In the genomic region with DNA sequence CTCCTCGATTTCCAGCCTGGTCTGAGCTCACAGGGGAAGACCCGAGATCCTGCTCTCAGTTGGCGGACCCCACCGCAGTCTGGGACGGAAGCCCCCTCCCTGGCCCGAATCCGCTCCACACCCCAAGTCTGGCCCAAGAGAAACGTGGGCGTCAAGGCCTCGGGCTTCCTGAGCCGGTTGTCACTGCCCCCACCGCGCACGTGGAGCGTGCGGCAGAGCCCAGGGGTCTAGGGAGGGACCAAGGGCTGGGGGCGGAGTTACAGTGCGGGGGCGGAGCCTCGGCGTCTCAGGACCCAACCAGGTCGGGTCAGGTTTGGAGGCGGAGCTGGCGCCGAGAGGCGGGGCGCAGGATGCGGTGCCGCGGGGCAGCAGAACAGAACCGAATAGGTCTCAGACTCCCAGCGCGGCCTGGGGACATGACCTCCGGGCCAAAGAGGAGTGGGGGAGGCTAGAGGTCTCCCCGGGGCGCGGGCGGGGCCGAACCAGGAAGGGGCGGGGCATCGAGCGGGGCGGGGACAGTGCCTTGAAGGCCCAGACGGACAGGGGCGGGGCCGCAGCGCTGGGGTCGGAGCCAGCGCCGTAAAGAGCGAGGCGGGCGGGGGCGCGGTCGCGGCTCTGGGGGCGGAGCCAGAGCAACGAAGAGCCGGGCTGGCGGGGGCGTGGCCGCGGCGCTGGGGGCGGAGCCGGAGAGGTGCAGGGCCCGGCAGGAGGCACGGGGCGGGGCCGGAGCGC, we compare ENCODE assay signal across 8 cellular contexts. TPM values are rescaled to one million over a fixed set of nuclear protein-coding genes. Genes with fewer than 3 reads are reported as not detected.
DNase-seq lines count a peak whose midpoint lies in the region; ATAC-seq and TF ChIP-seq lines count a peak whose summit lies in the region.

No MANE protein-coding gene starts in this region.

- TF ChIP-seq EP300 in Ishikawa (IDR thresholded peaks at IDR 0.05; ENCODE audit: borderline replicate concordance) = no peak

- H3K4me3 Mint-ChIP-seq in activated T-helper 2 cell treated with anti-CD3 and anti-CD28 coated beads, Interferon-gamma antibody, Interleukin-2, Interleukin-4, amounts not matched to agents 10 μg/mL and 5 μg/mL and 100 μg/mL, durations not matched to agents 14 hours and 24 hours and 36 hours (ENCODE audit: low read depth) = peak overlapping the region; percentile 81
- H3K4me3 Mint-ChIP-seq in natural killer cell = peak overlapping the region; percentile 87
- peak overlapping the region; percentile 87 to 93 for H3K4me3 Mint-ChIP-seq in stimulated activated naive B cell treated with anti-CD40 and anti-IgM and Interleukin-4, amounts not matched to agents 10 μg/mL and 1 μg/mL and 100 μg/mL, for 72 hours

- H3K4me1 ChIP-seq in Peyer's patch = peaks cover 0 to 40% (median 28%) of the 10 kb centered on the region in 4 donors

- TF ChIP-seq CTCF in Peyer's patch (IDR thresholded peaks at IDR 0.05) (no peak), natural killer cell (IDR thresholded peaks at IDR 0.05) (no peak)

- ATAC-seq in GM21529 (IDR thresholded peaks at IDR 0.05; ENCODE audit: unreplicated experiment) (peak; percentile 55), natural killer cell (peak; percentile 60 to 86 (median 70))
- ATAC-seq in stimulated activated naive B cell treated with anti-CD40 and anti-IgM and Interleukin-4, amounts not matched to agents 10 μg/mL and 1 μg/mL and 100 μg/mL, for 72 hours (replicated peaks) = peak; percentile 61 to 70

- TF ChIP-seq POLR2A in Peyer's patch (IDR thresholded peaks at IDR 0.05) = no peak

- no peaks in the 10 kb centered on the region for H3K27me3 ChIP-seq in Peyer's patch

- peaks cover 22% of the 10 kb centered on the region for H3K4me1 Mint-ChIP-seq in activated T-helper 2 cell treated with anti-CD3 and anti-CD28 coated beads, Interferon-gamma antibody, Interleukin-2, Interleukin-4, amounts not matched to agents 10 μg/mL and 5 μg/mL and 100 μg/mL, durations not matched to agents 14 hours and 24 hours and 36 hours (ENCODE audit: low read depth)
- peaks cover 26 to 47% of the 10 kb centered on the region in 2 donors for H3K4me1 Mint-ChIP-seq in natural killer cell
- peaks cover 45 to 65% of the 10 kb centered on the region in 2 donors for H3K4me1 Mint-ChIP-seq in stimulated activated naive B cell treated with anti-CD40 and anti-IgM and Interleukin-4, amounts not matched to agents 10 μg/mL and 1 μg/mL and 100 μg/mL, for 72 hours

- H3K9me3 ChIP-seq in Peyer's patch = no peaks in the 10 kb centered on the region

- peak overlapping the region; percentile 80 for H3K27ac Mint-ChIP-seq in activated T-helper 2 cell treated with anti-CD3 and anti-CD28 coated beads, Interferon-gamma antibody, Interleukin-2, Interleukin-4, amounts not matched to agents 10 μg/mL and 5 μg/mL and 100 μg/mL, durations not matched to agents 14 hours and 24 hours and 36 hours
- peak overlapping the region; percentile 85 to 96 for H3K27ac Mint-ChIP-seq in natural killer cell
- peak overlapping the region; percentile 92 for H3K27ac Mint-ChIP-seq in stimulated activated naive B cell treated with anti-CD40 and anti-IgM and Interleukin-4, amounts not matched to agents 10 μg/mL and 1 μg/mL and 100 μg/mL, for 72 hours

- intact Hi-C loops in activated T-helper 2 cell treated with anti-CD3 and anti-CD28 coated beads, Interferon-gamma antibody, Interleukin-2, Interleukin-4, amounts not matched to agents 10 μg/mL and 5 μg/mL and 100 μg/mL, durations not matched to agents 14 hours and 24 hours and 36 hours (cut with micrococcal nuclease) = loop anchor here (2.0 to 10.0 kb wide), 5 partner anchors 198 to 1065 kb away; partner anchors contain the start of genes BANP, CYBA and PIEZO1
- intact Hi-C loops in natural killer cell (cut with micrococcal nuclease) = loop anchor here (5.0 to 10.0 kb wide), 2 partner anchors 332 to 500 kb away; partner anchors contain the start of genes BANP and PIEZO1

- H3K36me3 Mint-ChIP-seq in activated T-helper 2 cell treated with anti-CD3 and anti-CD28 coated beads, Interferon-gamma antibody, Interleukin-2, Interleukin-4, amounts not matched to agents 10 μg/mL and 5 μg/mL and 100 μg/mL, durations not matched to agents 14 hours and 24 hours and 36 hours (ENCODE audit: low read depth) = no peaks in the 10 kb centered on the region
- no peaks in the 10 kb centered on the region for H3K36me3 Mint-ChIP-seq in natural killer cell
- peaks cover 0 to 4% of the 10 kb centered on the region in 2 donors for H3K36me3 Mint-ChIP-seq in stimulated activated naive B cell treated with anti-CD40 and anti-IgM and Interleukin-4, amounts not matched to agents 10 μg/mL and 1 μg/mL and 100 μg/mL, for 72 hours

- no peak for TF ChIP-seq RAD21 in Ishikawa (IDR thresholded peaks at IDR 0.05; ENCODE audit: low read depth)

- H3K27me3 Mint-ChIP-seq in activated T-helper 2 cell treated with anti-CD3 and anti-CD28 coated beads, Interferon-gamma antibody, Interleukin-2, Interleukin-4, amounts not matched to agents 10 μg/mL and 5 μg/mL and 100 μg/mL, durations not matched to agents 14 hours and 24 hours and 36 hours (ENCODE audit: low read depth) = peaks cover 11% of the 10 kb centered on the region
- H3K27me3 Mint-ChIP-seq in natural killer cell (ENCODE audit: low read depth in 2 of 2) = no peaks in the 10 kb centered on the region
- H3K27me3 Mint-ChIP-seq in stimulated activated naive B cell treated with anti-CD40 and anti-IgM and Interleukin-4, amounts not matched to agents 10 μg/mL and 1 μg/mL and 100 μg/mL, for 72 hours = peaks cover 0 to 7% of the 10 kb centered on the region in 2 donors

- H3K36me3 ChIP-seq in Peyer's patch = no peaks in the 10 kb centered on the region

- DNase-seq in DMS 273 treated with DMSO at 0.1 percent for 48 hours (lab: John Stamatoyannopoulos, UW) = peak; percentile 72
- peak; percentile 99 to 100 (median 99) for DNase-seq in Peyer's patch
- DNase-seq in activated T-helper 2 cell treated with anti-CD3 and anti-CD28 coated beads, Interferon-gamma antibody, Interleukin-2, Interleukin-4, amounts not matched to agents 10 μg/mL and 5 μg/mL and 100 μg/mL, durations not matched to agents 14 hours and 24 hours and 36 hours (ENCODE audit: low spot score) = peak; percentile 97
- DNase-seq in fibroblast of peridontal ligament (ENCODE audit: extremely low read depth) = peak; percentile 88
- DNase-seq in natural killer cell = peak; percentile 100
- DNase-seq in stimulated activated naive B cell treated with anti-CD40 and anti-IgM and Interleukin-4, amounts not matched to agents 10 μg/mL and 1 μg/mL and 100 μg/mL, for 72 hours = peak; percentile 96

- H3K4me3 ChIP-seq in Peyer's patch = peak overlapping the region; percentile 64 to 95 (median 72)

- H3K27ac ChIP-seq in Peyer's patch = peak overlapping the region; percentile 71 to 92 (median 82)

- no peaks in the 10 kb centered on the region for H3K9me3 Mint-ChIP-seq in activated T-helper 2 cell treated with anti-CD3 and anti-CD28 coated beads, Interferon-gamma antibody, Interleukin-2, Interleukin-4, amounts not matched to agents 10 μg/mL and 5 μg/mL and 100 μg/mL, durations not matched to agents 14 hours and 24 hours and 36 hours
- no peaks in the 10 kb centered on the region for H3K9me3 Mint-ChIP-seq in natural killer cell
- H3K9me3 Mint-ChIP-seq in stimulated activated naive B cell treated with anti-CD40 and anti-IgM and Interleukin-4, amounts not matched to agents 10 μg/mL and 1 μg/mL and 100 μg/mL, for 72 hours = no peaks in the 10 kb centered on the region

TF ChIP-seq in Ishikawa, 13 proteins besides CTCF, POLR2A, EP300 and RAD21:
- TF ChIP-seq TAF1 (IDR thresholded peaks at IDR 0.05; ENCODE audit: low read depth) (no peak), ZBTB7A (IDR thresholded peaks at IDR 0.05; ENCODE audit: low read depth) (no peak; the same call in none of the 2 replicates), YY1 (IDR thresholded peaks at IDR 0.05; ENCODE audit: low read depth) (no peak), MAX (IDR thresholded peaks at IDR 0.05) (peak; percentile 100), EGR1 (IDR thresholded peaks at IDR 0.05) (peak; percentile 72), NFIC (IDR thresholded peaks at IDR 0.05) (0 out of 2 replicates have a peak, but pooled peaks have one; percentile 15), TCF12 (IDR thresholded peaks at IDR 0.05; ENCODE audit: low read depth) (no peak), CREB1 (IDR thresholded peaks at IDR 0.05; ENCODE audit: low read depth) (no peak)
- TF ChIP-seq, protein P1, sequence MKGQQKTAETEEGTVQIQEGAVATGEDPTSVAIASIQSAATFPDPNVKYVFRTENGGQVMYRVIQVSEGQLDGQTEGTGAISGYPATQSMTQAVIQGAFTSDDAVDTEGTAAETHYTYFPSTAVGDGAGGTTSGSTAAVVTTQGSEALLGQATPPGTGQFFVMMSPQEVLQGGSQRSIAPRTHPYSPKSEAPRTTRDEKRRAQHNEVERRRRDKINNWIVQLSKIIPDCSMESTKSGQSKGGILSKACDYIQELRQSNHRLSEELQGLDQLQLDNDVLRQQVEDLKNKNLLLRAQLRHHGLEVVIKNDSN (IDR thresholded peaks at IDR 0.05) = peak; percentile 68

RNA-seq across cellular contexts. Expression of gene ZFPM1, which starts 0.4 kb away (rescaled TPM):
- total RNA-seq in Peyer's patch (1 to 10 TPM; 3.0 to 7.9 (median 4.9) TPM), natural killer cell (10 to 100 TPM; 56.3 to 71.0 (median 64.6) TPM)
- 12.9 and 14.5 TPM in 2 replicates for total RNA-seq in activated T-helper 2 cell treated with anti-CD3 and anti-CD28 coated beads, Interferon-gamma antibody, Interleukin-2, Interleukin-4, amounts not matched to agents 10 μg/mL and 5 μg/mL and 100 μg/mL, durations not matched to agents 14 hours and 24 hours and 36 hours

Comparison
In these comparisons a context has a peak if more than half of its experiments do, and no peak if none do; other contexts are left out.
1. Peak in every context shown above with its lines: DNase-seq, ATAC-seq, H3K4me3 ChIP-seq and H3K27ac ChIP-seq.